In genomic region chr19:48338802-48339660, GRCh38 we compare ENCODE assay signal across 28 cellular contexts. TPM values are rescaled to one million over a fixed set of nuclear protein-coding genes. Genes with fewer than 3 reads are reported as not detected.
"Had no signal": no experiment of that assay in that cellular context is flagged by ENCODE, and none has a peak within 500 bp of the region (broad histone marks: within the 10 kb centered on the region; RNA-seq: fewer than 3 reads in every experiment).

No MANE protein-coding gene starts in this region.

- H3K4me3 Mint-ChIP-seq: activated naive CD8-positive, alpha-beta T cell; activated T-cell treated with anti-CD3 and anti-CD28 coated beads, Interleukin-2, amount 50 U/mL, for 24 hours; naive thymus-derived CD4-positive, alpha-beta T cell had no signal

- H3K36me3 Mint-ChIP-seq: neural progenitor cell had no signal

- FAIRE-seq: bronchial epithelial cell had no signal

- H2AFZ ChIP-seq: neural progenitor cell had no signal

- H3K4me3 ChIP-seq: left ventricle myocardium inferior, neural progenitor cell had no signal

- H3K4me2 ChIP-seq: neural progenitor cell had no signal

- H3K9ac ChIP-seq: neural progenitor cell had no signal

- H3K27ac ChIP-seq: foreskin keratinocyte, left ventricle myocardium inferior, neural progenitor cell, VCaP had no signal

- ATAC-seq: foreskin keratinocyte; naive thymus-derived CD4-positive, alpha-beta T cell had no signal

- H3K27ac Mint-ChIP-seq: activated naive CD8-positive, alpha-beta T cell; activated T-cell treated with anti-CD3 and anti-CD28 coated beads, Interleukin-2, amount 50 U/mL, for 24 hours; activated T-helper 2 cell treated with anti-CD3 and anti-CD28 coated beads, Interferon-gamma antibody, Interleukin-2, Interleukin-4, amounts not matched to agents 10 μg/mL and 5 μg/mL and 100 μg/mL, durations not matched to agents 14 hours and 24 hours and 36 hours; neural progenitor cell had no signal

- H3K9me3 ChIP-seq: left ventricle myocardium inferior had no signal

- H3K4me1 ChIP-seq: foreskin keratinocyte, neural progenitor cell had no signal

- H3K27me3 ChIP-seq: foreskin keratinocyte had no signal

- H3K36me3 ChIP-seq: neural progenitor cell had no signal

- H3K27me3 Mint-ChIP-seq: activated naive CD8-positive, alpha-beta T cell; activated T-cell treated with anti-CD3 and anti-CD28 coated beads, Interleukin-2, amount 50 U/mL, for 24 hours; naive thymus-derived CD4-positive, alpha-beta T cell had no signal

- DNase-seq: activated CD4-positive, alpha-beta T cell treated with anti-CD3 and anti-CD28 coated beads for 1 hour; activated CD8-positive, alpha-beta memory T cell treated with anti-CD3 and anti-CD28 coated beads for 24 hours; activated CD8-positive, alpha-beta memory T cell treated with anti-CD3 and anti-CD28 coated beads, Interleukin-2, amount 50 U/mL, for 4 hours; activated naive CD4-positive, alpha-beta T cell; activated T-cell treated with anti-CD3 and anti-CD28 coated beads, Interleukin-2, amount 50 U/mL, for 24 hours; amniotic stem cell; effector CD4-positive, alpha-beta T cell; foreskin keratinocyte; hippocampal formation; left ventricle myocardium inferior; naive thymus-derived CD4-positive, alpha-beta T cell; retina; stimulated activated CD4-positive, alpha-beta T cell treated with anti-CD3 and anti-CD28 coated beads, Interleukin-2, amount 100 ng/mL, for 48 hours; stimulated activated CD8-positive, alpha-beta memory T cell treated with anti-CD3 and anti-CD28 coated beads, Interleukin-4, amount 100 ng/mL, for 48 hours; stimulated activated naive CD4-positive, alpha-beta T cell; SW 1271; T-helper 2 cell had no signal

- H3K9me3 Mint-ChIP-seq: activated T-cell treated with anti-CD3 and anti-CD28 coated beads, Interleukin-2, amount 50 U/mL, for 24 hours; activated T-helper 2 cell treated with anti-CD3 and anti-CD28 coated beads, Interferon-gamma antibody, Interleukin-2, Interleukin-4, amounts not matched to agents 10 μg/mL and 5 μg/mL and 100 μg/mL, durations not matched to agents 14 hours and 24 hours and 36 hours; neural progenitor cell had no signal

RNA-seq across cellular contexts. Expression of gene SYNGR4, which starts 25.1 kb away (rescaled TPM):
- total RNA-seq: activated T-helper 2 cell treated with anti-CD3 and anti-CD28 coated beads, Interferon-gamma antibody, Interleukin-2, Interleukin-4, amounts not matched to agents 10 μg/mL and 5 μg/mL and 100 μg/mL, durations not matched to agents 14 hours and 24 hours and 36 hours; bronchial epithelial cell; glomerular endothelial cell; left ventricle myocardium inferior; lung microvascular endothelial cell; naive thymus-derived CD4-positive, alpha-beta T cell; osteoblast; posterior vena cava; ureter had no signal
- polyA plus RNA-seq: esophagus; foreskin keratinocyte; naive thymus-derived CD4-positive, alpha-beta T cell had no signal

RNA-seq across cellular contexts. Expression of gene GRIN2D, which starts 54.4 kb away (rescaled TPM):
- polyA plus RNA-seq: naive thymus-derived CD4-positive, alpha-beta T cell had no signal
